In the genomic region with DNA sequence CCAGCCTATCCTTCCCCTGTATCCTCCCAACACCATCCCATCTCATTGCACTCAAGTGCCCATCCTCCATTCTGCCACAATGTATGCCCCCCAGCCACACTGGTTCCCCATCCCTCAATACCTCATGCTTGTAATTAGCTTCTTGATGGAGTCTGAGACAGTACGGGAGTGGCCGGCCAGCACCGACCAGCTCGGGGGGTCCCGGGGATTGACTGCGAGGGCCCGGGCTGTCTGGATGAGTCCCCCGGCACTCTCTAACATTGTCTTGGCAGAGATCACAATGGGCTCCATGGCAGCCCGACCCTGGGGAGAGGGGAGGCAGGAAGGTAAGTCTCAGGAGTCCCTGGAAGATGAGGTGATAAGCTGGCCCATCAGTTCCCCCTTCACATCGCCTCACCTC, we compare ENCODE assay signal across 15 cellular contexts. TPM values are rescaled to one million over a fixed set of nuclear protein-coding genes. Genes with fewer than 3 reads are reported as not detected.
"Had no signal": no experiment of that assay in that cellular context is flagged by ENCODE, and none has a peak within 500 bp of the region (broad histone marks: within the 10 kb centered on the region; RNA-seq: fewer than 3 reads in every experiment).

No MANE protein-coding gene starts in this region.

- H3K4me3 ChIP-seq: dorsolateral prefrontal cortex, prostate gland, smooth muscle cell had no signal

- H3K4me1 ChIP-seq: prostate gland had no signal

- H3K27me3 Mint-ChIP-seq: activated CD4-positive, alpha-beta T cell treated with anti-CD3 and anti-CD28 coated beads, Interleukin-2, amount 10 ng/mL, durations not matched to agents 24 days and 14 days; naive B cell; stimulated activated naive CD8-positive, alpha-beta T cell treated with anti-CD3 and anti-CD28 coated beads, Interleukin-15, amount 100 ng/mL, for 72 hours had no signal

- H3K4me3 Mint-ChIP-seq: activated CD4-positive, alpha-beta T cell treated with anti-CD3 and anti-CD28 coated beads, Interleukin-2, amount 10 ng/mL, durations not matched to agents 24 days and 14 days; stimulated activated naive CD8-positive, alpha-beta T cell treated with anti-CD3 and anti-CD28 coated beads, Interleukin-15, amount 100 ng/mL, for 72 hours; T-helper 2 cell treated with Interferon-gamma antibody and Interleukin-4, amounts not matched to agents 5 μg/mL and 100 μg/mL, for 36 hours had no signal

- DNase-seq: activated CD4-positive, alpha-beta T cell treated with anti-CD3 and anti-CD28 coated beads, Interleukin-2, amount 10 ng/mL, durations not matched to agents 24 days and 14 days; activated CD4-positive, CD25-positive, alpha-beta regulatory T cell; activated CD8-positive, alpha-beta memory T cell treated with anti-CD3 and anti-CD28 coated beads for 24 hours; activated naive CD4-positive, alpha-beta T cell treated with Interleukin-2 at 50 U/mL for 16 hours; dorsolateral prefrontal cortex; naive B cell; nucleus accumbens; right cardiac atrium; stimulated activated naive CD8-positive, alpha-beta T cell treated with anti-CD3 and anti-CD28 coated beads, Interleukin-15, amount 100 ng/mL, for 72 hours; SW 1271 had no signal

- ATAC-seq: right cardiac atrium; stimulated activated naive CD8-positive, alpha-beta T cell treated with anti-CD3 and anti-CD28 coated beads, Interleukin-15, amount 100 ng/mL, for 72 hours had no signal

- H3K27ac ChIP-seq: prostate gland had no signal

- H3K27me3 ChIP-seq: dorsolateral prefrontal cortex had no signal

- H3K9me3 Mint-ChIP-seq: activated CD4-positive, alpha-beta T cell treated with anti-CD3 and anti-CD28 coated beads, Interleukin-2, amount 10 ng/mL, durations not matched to agents 24 days and 14 days; naive B cell; stimulated activated naive CD8-positive, alpha-beta T cell treated with anti-CD3 and anti-CD28 coated beads, Interleukin-15, amount 100 ng/mL, for 72 hours; T-helper 2 cell treated with Interferon-gamma antibody and Interleukin-4, amounts not matched to agents 5 μg/mL and 100 μg/mL, for 36 hours had no signal

- H3K9me3 ChIP-seq: prostate gland had no signal

- H3K4me1 Mint-ChIP-seq: stimulated activated naive CD8-positive, alpha-beta T cell treated with anti-CD3 and anti-CD28 coated beads, Interleukin-15, amount 100 ng/mL, for 72 hours had no signal

RNA-seq across cellular contexts. Expression of a gene that starts 33.2 kb away (rescaled TPM):
- total RNA-seq: lung microvascular endothelial cell, mononuclear cell, prostate gland had no signal
- polyA plus RNA-seq: smooth muscle cell had no signal
